ENCODE assay signal across 1 cellular context in the genomic region with DNA sequence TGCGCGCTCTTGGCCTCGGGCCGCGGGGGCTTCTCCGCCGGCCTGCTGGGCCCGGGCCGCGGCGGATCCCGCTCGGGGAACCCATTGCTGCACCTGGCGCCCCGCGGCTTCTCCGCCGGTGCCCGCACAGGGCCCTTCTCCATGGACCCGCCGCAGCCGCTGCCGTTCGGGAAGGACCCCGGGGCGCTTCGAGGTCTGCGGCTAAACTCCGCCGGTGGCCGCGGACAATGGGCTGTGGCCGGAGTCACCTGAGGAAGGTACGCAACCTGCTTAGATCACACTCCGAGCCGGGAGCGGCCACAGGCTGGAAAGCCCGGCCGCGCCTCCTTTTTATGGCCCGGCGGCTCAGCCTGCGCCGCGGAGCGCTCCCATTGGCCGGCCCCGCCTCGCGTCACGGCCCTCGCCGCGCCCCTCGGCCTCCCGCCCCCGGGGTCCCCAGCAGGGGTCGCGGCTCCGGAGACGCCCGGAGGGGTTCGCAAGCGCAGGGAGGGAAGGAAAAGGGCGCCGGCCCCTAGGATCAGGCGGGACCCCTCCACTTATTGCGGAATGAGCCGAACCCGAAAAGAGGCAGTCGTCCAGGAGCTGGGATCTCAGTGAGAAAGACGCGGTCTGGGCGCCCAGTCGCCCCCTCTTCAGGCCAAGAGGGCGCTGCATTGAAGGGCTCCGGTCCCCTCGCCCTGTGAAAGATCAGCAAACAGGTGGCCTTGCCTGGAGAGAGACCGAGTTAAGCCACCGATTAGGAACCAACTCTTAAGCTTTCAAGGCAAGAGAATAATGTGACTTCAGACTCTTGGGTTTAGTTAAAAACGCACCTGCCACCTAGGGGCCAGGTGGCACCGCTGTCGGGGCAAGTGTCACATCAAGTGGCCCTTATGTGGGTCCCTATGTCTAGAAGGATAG.
A peak's percentile ranks its signal among the peaks of the same experiment; 100 is the strongest.
TF ChIP-seq lines count a peak whose summit lies in the region.

A gene with protein sequence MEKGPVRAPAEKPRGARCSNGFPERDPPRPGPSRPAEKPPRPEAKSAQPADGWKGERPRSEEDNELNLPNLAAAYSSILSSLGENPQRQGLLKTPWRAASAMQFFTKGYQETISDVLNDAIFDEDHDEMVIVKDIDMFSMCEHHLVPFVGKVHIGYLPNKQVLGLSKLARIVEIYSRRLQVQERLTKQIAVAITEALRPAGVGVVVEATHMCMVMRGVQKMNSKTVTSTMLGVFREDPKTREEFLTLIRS (minus strand): TSS at position 306 of the 900 bp plus-strand sequence. CDS start 163 bp downstream, at position 143.

TF ChIP-seq in HepG2, 621 proteins besides CTCF, POLR2A, EP300 and RAD21 (continued from another document and continues in another):
- no peak; the same call in 1 of the 2 replicates for TF ChIP-seq WIZ (CRISPR knock-in tag; IDR thresholded peaks at IDR 0.05)
- TF ChIP-seq ZNF678 (CRISPR knock-in tag; IDR thresholded peaks at IDR 0.05): no peak; the same call in 1 of the 2 replicates
- TF ChIP-seq ZNF430 (CRISPR knock-in tag; IDR thresholded peaks at IDR 0.05): peak; percentile 91
- peak; percentile 74; the same call in 1 of the 2 replicates for TF ChIP-seq NR2C2 (CRISPR knock-in tag; IDR thresholded peaks at IDR 0.05; ENCODE audit: borderline replicate concordance)
- no peak for TF ChIP-seq NR1H2 (CRISPR knock-in tag; IDR thresholded peaks at IDR 0.05; ENCODE audit: borderline replicate concordance, low read depth)
- peak; percentile 34; the same call in 1 of the 2 replicates for TF ChIP-seq ZNF263 (CRISPR knock-in tag; IDR thresholded peaks at IDR 0.05)
- TF ChIP-seq ARID2 (CRISPR knock-in tag; IDR thresholded peaks at IDR 0.05; ENCODE audit: borderline replicate concordance): 0 out of 2 replicates have a peak, but pooled peaks have one; percentile 6
- TF ChIP-seq, protein P1, sequence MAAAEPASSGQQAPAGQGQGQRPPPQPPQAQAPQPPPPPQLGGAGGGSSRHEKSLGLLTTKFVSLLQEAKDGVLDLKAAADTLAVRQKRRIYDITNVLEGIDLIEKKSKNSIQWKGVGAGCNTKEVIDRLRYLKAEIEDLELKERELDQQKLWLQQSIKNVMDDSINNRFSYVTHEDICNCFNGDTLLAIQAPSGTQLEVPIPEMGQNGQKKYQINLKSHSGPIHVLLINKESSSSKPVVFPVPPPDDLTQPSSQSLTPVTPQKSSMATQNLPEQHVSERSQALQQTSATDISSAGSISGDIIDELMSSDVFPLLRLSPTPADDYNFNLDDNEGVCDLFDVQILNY (CRISPR knock-in tag; conservative IDR thresholded peaks at IDR 0.05): no peak
- TF ChIP-seq ZNF737 (CRISPR knock-in tag; IDR thresholded peaks at IDR 0.05; ENCODE audit: borderline replicate concordance): no peak
- TF ChIP-seq TAF1 (CRISPR knock-in tag; IDR thresholded peaks at IDR 0.05): peak; percentile 93
- TF ChIP-seq SAP130 (CRISPR knock-in tag; IDR thresholded peaks at IDR 0.05; ENCODE audit: low read depth): peak; percentile 38
- TF ChIP-seq, protein P2, sequence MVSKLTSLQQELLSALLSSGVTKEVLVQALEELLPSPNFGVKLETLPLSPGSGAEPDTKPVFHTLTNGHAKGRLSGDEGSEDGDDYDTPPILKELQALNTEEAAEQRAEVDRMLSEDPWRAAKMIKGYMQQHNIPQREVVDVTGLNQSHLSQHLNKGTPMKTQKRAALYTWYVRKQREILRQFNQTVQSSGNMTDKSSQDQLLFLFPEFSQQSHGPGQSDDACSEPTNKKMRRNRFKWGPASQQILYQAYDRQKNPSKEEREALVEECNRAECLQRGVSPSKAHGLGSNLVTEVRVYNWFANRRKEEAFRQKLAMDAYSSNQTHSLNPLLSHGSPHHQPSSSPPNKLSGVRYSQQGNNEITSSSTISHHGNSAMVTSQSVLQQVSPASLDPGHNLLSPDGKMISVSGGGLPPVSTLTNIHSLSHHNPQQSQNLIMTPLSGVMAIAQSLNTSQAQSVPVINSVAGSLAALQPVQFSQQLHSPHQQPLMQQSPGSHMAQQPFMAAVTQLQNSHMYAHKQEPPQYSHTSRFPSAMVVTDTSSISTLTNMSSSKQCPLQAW (CRISPR knock-in tag; IDR thresholded peaks at IDR 0.05): no peak
- TF ChIP-seq SP5 (CRISPR knock-in tag; IDR thresholded peaks at IDR 0.05; ENCODE audit: borderline replicate concordance, low read depth): no peak
- TF ChIP-seq ZFP36L2 (CRISPR knock-in tag; IDR thresholded peaks at IDR 0.05): no peak
- TF ChIP-seq, protein P3, sequence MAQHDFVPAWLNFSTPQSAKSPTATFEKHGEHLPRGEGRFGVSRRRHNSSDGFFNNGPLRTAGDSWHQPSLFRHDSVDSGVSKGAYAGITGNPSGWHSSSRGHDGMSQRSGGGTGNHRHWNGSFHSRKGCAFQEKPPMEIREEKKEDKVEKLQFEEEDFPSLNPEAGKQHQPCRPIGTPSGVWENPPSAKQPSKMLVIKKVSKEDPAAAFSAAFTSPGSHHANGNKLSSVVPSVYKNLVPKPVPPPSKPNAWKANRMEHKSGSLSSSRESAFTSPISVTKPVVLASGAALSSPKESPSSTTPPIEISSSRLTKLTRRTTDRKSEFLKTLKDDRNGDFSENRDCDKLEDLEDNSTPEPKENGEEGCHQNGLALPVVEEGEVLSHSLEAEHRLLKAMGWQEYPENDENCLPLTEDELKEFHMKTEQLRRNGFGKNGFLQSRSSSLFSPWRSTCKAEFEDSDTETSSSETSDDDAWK (CRISPR knock-in tag; IDR thresholded peaks at IDR 0.05): no peak
- TF ChIP-seq SMAD3 (CRISPR knock-in tag; IDR thresholded peaks at IDR 0.05): no peak
- TF ChIP-seq, protein P4, sequence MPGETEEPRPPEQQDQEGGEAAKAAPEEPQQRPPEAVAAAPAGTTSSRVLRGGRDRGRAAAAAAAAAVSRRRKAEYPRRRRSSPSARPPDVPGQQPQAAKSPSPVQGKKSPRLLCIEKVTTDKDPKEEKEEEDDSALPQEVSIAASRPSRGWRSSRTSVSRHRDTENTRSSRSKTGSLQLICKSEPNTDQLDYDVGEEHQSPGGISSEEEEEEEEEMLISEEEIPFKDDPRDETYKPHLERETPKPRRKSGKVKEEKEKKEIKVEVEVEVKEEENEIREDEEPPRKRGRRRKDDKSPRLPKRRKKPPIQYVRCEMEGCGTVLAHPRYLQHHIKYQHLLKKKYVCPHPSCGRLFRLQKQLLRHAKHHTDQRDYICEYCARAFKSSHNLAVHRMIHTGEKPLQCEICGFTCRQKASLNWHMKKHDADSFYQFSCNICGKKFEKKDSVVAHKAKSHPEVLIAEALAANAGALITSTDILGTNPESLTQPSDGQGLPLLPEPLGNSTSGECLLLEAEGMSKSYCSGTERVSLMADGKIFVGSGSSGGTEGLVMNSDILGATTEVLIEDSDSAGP (CRISPR knock-in tag; IDR thresholded peaks at IDR 0.05; ENCODE audit: borderline replicate concordance): peak; percentile 58; the same call in 1 of the 2 replicates
- TF ChIP-seq TCF7 (IDR thresholded peaks at IDR 0.05; ENCODE audit: low read depth): no peak
- TF ChIP-seq, protein P5, sequence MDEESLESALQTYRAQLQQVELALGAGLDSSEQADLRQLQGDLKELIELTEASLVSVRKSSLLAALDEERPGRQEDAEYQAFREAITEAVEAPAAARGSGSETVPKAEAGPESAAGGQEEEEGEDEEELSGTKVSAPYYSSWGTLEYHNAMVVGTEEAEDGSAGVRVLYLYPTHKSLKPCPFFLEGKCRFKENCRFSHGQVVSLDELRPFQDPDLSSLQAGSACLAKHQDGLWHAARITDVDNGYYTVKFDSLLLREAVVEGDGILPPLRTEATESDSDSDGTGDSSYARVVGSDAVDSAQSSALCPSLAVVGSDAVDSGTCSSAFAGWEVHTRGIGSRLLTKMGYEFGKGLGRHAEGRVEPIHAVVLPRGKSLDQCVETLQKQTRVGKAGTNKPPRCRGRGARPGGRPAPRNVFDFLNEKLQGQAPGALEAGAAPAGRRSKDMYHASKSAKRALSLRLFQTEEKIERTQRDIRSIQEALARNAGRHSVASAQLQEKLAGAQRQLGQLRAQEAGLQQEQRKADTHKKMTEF (CRISPR knock-in tag; IDR thresholded peaks at IDR 0.05): no peak
- no peak for TF ChIP-seq ZNF572 (CRISPR knock-in tag; IDR thresholded peaks at IDR 0.05)
- TF ChIP-seq, protein P6, sequence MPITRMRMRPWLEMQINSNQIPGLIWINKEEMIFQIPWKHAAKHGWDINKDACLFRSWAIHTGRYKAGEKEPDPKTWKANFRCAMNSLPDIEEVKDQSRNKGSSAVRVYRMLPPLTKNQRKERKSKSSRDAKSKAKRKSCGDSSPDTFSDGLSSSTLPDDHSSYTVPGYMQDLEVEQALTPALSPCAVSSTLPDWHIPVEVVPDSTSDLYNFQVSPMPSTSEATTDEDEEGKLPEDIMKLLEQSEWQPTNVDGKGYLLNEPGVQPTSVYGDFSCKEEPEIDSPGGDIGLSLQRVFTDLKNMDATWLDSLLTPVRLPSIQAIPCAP (CRISPR knock-in tag; IDR thresholded peaks at IDR 0.05; ENCODE audit: low read depth): no peak
- peak; percentile 58 for TF ChIP-seq HDAC1 (CRISPR knock-in tag; IDR thresholded peaks at IDR 0.05)
- no peak for TF ChIP-seq ONECUT2 (CRISPR knock-in tag; IDR thresholded peaks at IDR 0.05)
- TF ChIP-seq, protein P7, sequence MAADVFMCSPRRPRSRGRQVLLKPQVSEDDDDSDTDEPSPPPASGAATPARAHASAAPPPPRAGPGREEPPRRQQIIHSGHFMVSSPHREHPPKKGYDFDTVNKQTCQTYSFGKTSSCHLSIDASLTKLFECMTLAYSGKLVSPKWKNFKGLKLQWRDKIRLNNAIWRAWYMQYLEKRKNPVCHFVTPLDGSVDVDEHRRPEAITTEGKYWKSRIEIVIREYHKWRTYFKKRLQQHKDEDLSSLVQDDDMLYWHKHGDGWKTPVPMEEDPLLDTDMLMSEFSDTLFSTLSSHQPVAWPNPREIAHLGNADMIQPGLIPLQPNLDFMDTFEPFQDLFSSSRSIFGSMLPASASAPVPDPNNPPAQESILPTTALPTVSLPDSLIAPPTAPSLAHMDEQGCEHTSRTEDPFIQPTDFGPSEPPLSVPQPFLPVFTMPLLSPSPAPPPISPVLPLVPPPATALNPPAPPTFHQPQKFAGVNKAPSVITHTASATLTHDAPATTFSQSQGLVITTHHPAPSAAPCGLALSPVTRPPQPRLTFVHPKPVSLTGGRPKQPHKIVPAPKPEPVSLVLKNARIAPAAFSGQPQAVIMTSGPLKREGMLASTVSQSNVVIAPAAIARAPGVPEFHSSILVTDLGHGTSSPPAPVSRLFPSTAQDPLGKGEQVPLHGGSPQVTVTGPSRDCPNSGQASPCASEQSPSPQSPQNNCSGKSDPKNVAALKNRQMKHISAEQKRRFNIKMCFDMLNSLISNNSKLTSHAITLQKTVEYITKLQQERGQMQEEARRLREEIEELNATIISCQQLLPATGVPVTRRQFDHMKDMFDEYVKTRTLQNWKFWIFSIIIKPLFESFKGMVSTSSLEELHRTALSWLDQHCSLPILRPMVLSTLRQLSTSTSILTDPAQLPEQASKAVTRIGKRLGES (CRISPR knock-in tag; IDR thresholded peaks at IDR 0.05; ENCODE audit: borderline replicate concordance): no peak
- TF ChIP-seq PHB2 (IDR thresholded peaks at IDR 0.05; ENCODE audit: partially characterized antibody): no peak
- 0 out of 2 replicates have a peak, but pooled peaks have one; percentile 6 for TF ChIP-seq NFKB2 (CRISPR knock-in tag; IDR thresholded peaks at IDR 0.05; ENCODE audit: borderline replicate concordance)
- no peak for TF ChIP-seq TOPORS (CRISPR knock-in tag; IDR thresholded peaks at IDR 0.05)
- no peak for TF ChIP-seq NFIB (CRISPR knock-in tag; IDR thresholded peaks at IDR 0.05; ENCODE audit: borderline replicate concordance)
- peak; percentile 40; the same call in 1 of the 2 replicates for TF ChIP-seq ZNF343 (CRISPR knock-in tag; IDR thresholded peaks at IDR 0.05)
- TF ChIP-seq, protein P8, sequence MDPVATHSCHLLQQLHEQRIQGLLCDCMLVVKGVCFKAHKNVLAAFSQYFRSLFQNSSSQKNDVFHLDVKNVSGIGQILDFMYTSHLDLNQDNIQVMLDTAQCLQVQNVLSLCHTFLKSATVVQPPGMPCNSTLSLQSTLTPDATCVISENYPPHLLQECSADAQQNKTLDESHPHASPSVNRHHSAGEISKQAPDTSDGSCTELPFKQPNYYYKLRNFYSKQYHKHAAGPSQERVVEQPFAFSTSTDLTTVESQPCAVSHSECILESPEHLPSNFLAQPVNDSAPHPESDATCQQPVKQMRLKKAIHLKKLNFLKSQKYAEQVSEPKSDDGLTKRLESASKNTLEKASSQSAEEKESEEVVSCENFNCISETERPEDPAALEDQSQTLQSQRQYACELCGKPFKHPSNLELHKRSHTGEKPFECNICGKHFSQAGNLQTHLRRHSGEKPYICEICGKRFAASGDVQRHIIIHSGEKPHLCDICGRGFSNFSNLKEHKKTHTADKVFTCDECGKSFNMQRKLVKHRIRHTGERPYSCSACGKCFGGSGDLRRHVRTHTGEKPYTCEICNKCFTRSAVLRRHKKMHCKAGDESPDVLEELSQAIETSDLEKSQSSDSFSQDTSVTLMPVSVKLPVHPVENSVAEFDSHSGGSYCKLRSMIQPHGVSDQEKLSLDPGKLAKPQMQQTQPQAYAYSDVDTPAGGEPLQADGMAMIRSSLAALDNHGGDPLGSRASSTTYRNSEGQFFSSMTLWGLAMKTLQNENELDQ (CRISPR knock-in tag; IDR thresholded peaks at IDR 0.05; ENCODE audit: borderline replicate concordance): no peak
- TF ChIP-seq, protein P9, sequence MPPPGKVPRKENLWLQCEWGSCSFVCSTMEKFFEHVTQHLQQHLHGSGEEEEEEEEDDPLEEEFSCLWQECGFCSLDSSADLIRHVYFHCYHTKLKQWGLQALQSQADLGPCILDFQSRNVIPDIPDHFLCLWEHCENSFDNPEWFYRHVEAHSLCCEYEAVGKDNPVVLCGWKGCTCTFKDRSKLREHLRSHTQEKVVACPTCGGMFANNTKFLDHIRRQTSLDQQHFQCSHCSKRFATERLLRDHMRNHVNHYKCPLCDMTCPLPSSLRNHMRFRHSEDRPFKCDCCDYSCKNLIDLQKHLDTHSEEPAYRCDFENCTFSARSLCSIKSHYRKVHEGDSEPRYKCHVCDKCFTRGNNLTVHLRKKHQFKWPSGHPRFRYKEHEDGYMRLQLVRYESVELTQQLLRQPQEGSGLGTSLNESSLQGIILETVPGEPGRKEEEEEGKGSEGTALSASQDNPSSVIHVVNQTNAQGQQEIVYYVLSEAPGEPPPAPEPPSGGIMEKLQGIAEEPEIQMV (CRISPR knock-in tag; IDR thresholded peaks at IDR 0.05; ENCODE audit: low read depth): peak; percentile 71; the same call in 1 of the 2 replicates
- TF ChIP-seq ZFP62 (CRISPR knock-in tag; IDR thresholded peaks at IDR 0.05): no peak
- TF ChIP-seq, protein P10, sequence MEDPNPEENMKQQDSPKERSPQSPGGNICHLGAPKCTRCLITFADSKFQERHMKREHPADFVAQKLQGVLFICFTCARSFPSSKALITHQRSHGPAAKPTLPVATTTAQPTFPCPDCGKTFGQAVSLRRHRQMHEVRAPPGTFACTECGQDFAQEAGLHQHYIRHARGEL (CRISPR knock-in tag; IDR thresholded peaks at IDR 0.05): no peak
- TF ChIP-seq TBX3 (IDR thresholded peaks at IDR 0.05; ENCODE audit: borderline replicate concordance): no peak
- TF ChIP-seq, protein P11, sequence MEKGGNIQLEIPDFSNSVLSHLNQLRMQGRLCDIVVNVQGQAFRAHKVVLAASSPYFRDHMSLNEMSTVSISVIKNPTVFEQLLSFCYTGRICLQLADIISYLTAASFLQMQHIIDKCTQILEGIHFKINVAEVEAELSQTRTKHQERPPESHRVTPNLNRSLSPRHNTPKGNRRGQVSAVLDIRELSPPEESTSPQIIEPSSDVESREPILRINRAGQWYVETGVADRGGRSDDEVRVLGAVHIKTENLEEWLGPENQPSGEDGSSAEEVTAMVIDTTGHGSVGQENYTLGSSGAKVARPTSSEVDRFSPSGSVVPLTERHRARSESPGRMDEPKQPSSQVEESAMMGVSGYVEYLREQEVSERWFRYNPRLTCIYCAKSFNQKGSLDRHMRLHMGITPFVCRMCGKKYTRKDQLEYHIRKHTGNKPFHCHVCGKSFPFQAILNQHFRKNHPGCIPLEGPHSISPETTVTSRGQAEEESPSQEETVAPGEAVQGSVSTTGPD (CRISPR knock-in tag; IDR thresholded peaks at IDR 0.05): no peak
